ENCODE assay signal across 18 cellular contexts in genomic region chr15:101118615-101119014, GRCh38.
"Had no signal": no experiment of that assay in that cellular context is flagged by ENCODE, and none has a peak within 500 bp of the region (broad histone marks: within the 10 kb centered on the region; RNA-seq: fewer than 3 reads in every experiment).

No MANE protein-coding gene starts in this region.

- H3K36me3 ChIP-seq: pancreas, right lobe of liver, uterus had no signal

- DNase-seq: cerebellar nuclear complex; erythroblast; foreskin keratinocyte; kidney glomerular epithelial cell; mesendoderm; naive B cell; occipital lobe; pancreas; psoas muscle; retina; right lobe of liver; stimulated activated CD4-positive, alpha-beta T cell treated with anti-CD3 and anti-CD28 coated beads, Interleukin-2, amount 100 ng/mL, for 24 hours; stimulated activated naive CD4-positive, alpha-beta T cell; uterus had no signal

- H3K4me3 ChIP-seq: pancreas, psoas muscle, right lobe of liver, uterus had no signal

- FAIRE-seq: colon, endothelial cell of umbilical vein, pancreas had no signal

- H3K27ac Mint-ChIP-seq: dendritic cell treated with granulocyte-macrophage colony-stimulating factor and Interleukin-4, amounts not matched to agents 40 ng/mL and 50 ng/mL, for 4 days; type B pancreatic cell had no signal

- H3K27me3 ChIP-seq: foreskin keratinocyte, pancreas, right lobe of liver, uterus had no signal

- H3K4me1 ChIP-seq: foreskin keratinocyte, pancreas, right lobe of liver had no signal

- H3K9me3 ChIP-seq: pancreas, psoas muscle, right lobe of liver, uterus had no signal

- ATAC-seq: foreskin keratinocyte, pancreas, psoas muscle, right lobe of liver had no signal

- H3K4me3 Mint-ChIP-seq: dendritic cell treated with granulocyte-macrophage colony-stimulating factor and Interleukin-4, amounts not matched to agents 40 ng/mL and 50 ng/mL, for 4 days; type B pancreatic cell had no signal

- H3K9me3 Mint-ChIP-seq: dendritic cell treated with granulocyte-macrophage colony-stimulating factor and Interleukin-4, amounts not matched to agents 40 ng/mL and 50 ng/mL, for 4 days; naive B cell; type B pancreatic cell had no signal

- H3K27ac ChIP-seq: foreskin keratinocyte, pancreas, psoas muscle, right lobe of liver, uterus had no signal

- H3K36me3 Mint-ChIP-seq: naive B cell, type B pancreatic cell had no signal
